Comparison of ENCODE assay signal across 1 cellular context in genomic region chr10:132520147-132520811, GRCh38.
A peak's percentile ranks its signal among the peaks of the same experiment; 100 is the strongest.
TF ChIP-seq lines count a peak whose summit lies in the region.

No MANE protein-coding gene starts in this region.

TF ChIP-seq in liver, 16 proteins besides CTCF, POLR2A, EP300 and RAD21:
- TF ChIP-seq REST (IDR thresholded peaks at IDR 0.05) = no peak
- peak; percentile 45 for TF ChIP-seq SP1 (IDR thresholded peaks at IDR 0.05)
- TF ChIP-seq RXRA (IDR thresholded peaks at IDR 0.05) = peak; percentile 51 to 53
- TF ChIP-seq, protein P1, sequence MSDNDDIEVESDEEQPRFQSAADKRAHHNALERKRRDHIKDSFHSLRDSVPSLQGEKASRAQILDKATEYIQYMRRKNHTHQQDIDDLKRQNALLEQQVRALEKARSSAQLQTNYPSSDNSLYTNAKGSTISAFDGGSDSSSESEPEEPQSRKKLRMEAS (IDR thresholded peaks at IDR 0.05) = no peak
- TF ChIP-seq NR2F2 (IDR thresholded peaks at IDR 0.05) = peak; percentile 69
